14 cellular contexts compared by ENCODE assay signal in the genomic region with DNA sequence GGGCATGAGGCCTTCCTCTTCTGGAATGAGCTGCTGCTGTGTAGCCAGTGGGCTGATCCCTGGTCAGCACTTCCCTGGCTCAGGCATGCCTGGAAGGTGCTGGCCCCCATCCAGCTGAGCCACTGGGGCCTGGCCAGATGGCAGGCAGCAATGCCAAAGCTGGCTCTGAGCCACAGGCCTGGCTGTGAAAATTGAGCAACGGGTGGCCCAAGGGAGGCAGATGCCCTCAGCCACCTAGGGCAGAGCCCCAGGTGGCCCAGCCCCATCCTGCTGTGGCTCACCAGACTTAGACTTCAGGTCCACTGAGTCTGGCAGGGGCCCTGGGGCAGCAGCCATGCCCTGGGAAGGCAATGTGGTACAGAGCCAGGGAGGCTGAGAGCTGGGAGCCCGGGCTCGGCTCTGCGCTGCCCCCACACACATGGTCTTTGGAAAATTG. TPM values are rescaled to one million over a fixed set of nuclear protein-coding genes. Genes with fewer than 3 reads are reported as not detected.
DNase-seq lines count a peak whose midpoint lies in the region; ATAC-seq and TF ChIP-seq lines count a peak whose summit lies in the region.
"Had no signal": no experiment of that assay in that cellular context is flagged by ENCODE, and none has a peak within 500 bp of the region (broad histone marks: within the 10 kb centered on the region; RNA-seq: fewer than 3 reads in every experiment).

No MANE protein-coding gene starts in this region.

- DNase-seq in A172 (ENCODE audit: low spot score) (peak; percentile 54), HT-29 (ENCODE audit: low spot score) (peak; percentile 42), RPMI7951 (ENCODE audit: low read depth) (peak; percentile 11), left lobe of liver (ENCODE audit: low spot score) (peak; percentile 92), OCI-LY7 (ENCODE audit: low spot score) (no peak), activated gamma-delta T cell (lab: John Stamatoyannopoulos, UW) (no peak)
- DNase-seq: activated CD4-positive, alpha-beta T cell treated with anti-CD3 and anti-CD28 coated beads, Interleukin-2, amount 10 ng/mL, durations not matched to agents 7 days and 5 days; activated naive CD4-positive, alpha-beta T cell treated with Interleukin-2 at 50 U/mL for 16 hours; NCI-H1930; stimulated activated CD4-positive, alpha-beta T cell treated with anti-CD3 and anti-CD28 coated beads, Interleukin-12 subunit alpha, Interleukin-12 subunit beta, amount 100 ng/mL, for 4 hours had no signal

- no peak overlapping the region for H2AFZ ChIP-seq in OCI-LY7 (ENCODE audit: low read length)

- H3K9me2 ChIP-seq in OCI-LY7 (ENCODE audit: insufficient read depth, low read length): no peaks in the 10 kb centered on the region

- ATAC-seq in left lobe of liver: peak; percentile 91
- ATAC-seq in GM18868 (IDR thresholded peaks at IDR 0.05; ENCODE audit: unreplicated experiment): no peak
- no peak for ATAC-seq in HG02840 (IDR thresholded peaks at IDR 0.05; ENCODE audit: low FRiP score, unreplicated experiment)

- H3K9me3 ChIP-seq in OCI-LY7 (ENCODE audit: low read length): no peaks in the 10 kb centered on the region

- no peaks in the 10 kb centered on the region for H3K36me3 ChIP-seq in OCI-LY7 (ENCODE audit: insufficient read depth, low read length)

- no peaks in the 10 kb centered on the region for H3K79me2 ChIP-seq in OCI-LY7 (ENCODE audit: insufficient read depth, low read depth, low read length)

- H3K27ac ChIP-seq in OCI-LY7 (ENCODE audit: low read depth, low read length, poor library complexity, severe bottlenecking): no peak overlapping the region
- H3K27ac ChIP-seq: SK-N-MC had no signal

- POLR2A ChIA-PET in OCI-LY7 (lab: Charles Lee): no interaction called here

- no peak overlapping the region for H3K4me3 ChIP-seq in OCI-LY7 (ENCODE audit: low read depth, low read length, poor library complexity, severe bottlenecking)
- H3K4me3 ChIP-seq: SK-N-MC had no signal

- H4K20me1 ChIP-seq in OCI-LY7 (ENCODE audit: insufficient read depth, low read length): no peaks in the 10 kb centered on the region

- intact Hi-C loops in OCI-LY7 (cut with micrococcal nuclease; ENCODE audit: unreplicated experiment): no loop called here

- H3K4me1 ChIP-seq in OCI-LY7 (ENCODE audit: insufficient read depth, low read length, poor library complexity, severe bottlenecking): no peaks in the 10 kb centered on the region

- BruUV-seq in OCI-LY7 (replicated peaks; lab: Mats Ljungman, UMichigan): no TSS peak

- TF ChIP-seq CTCF in OCI-LY7 (conservative IDR thresholded peaks at IDR 0.05; ENCODE audit: low read length): no peak

- CTCF ChIA-PET in OCI-LY7 (lab: Charles Lee; ENCODE audit: unreplicated experiment): no interaction called here

- H3K4me2 ChIP-seq in OCI-LY7 (ENCODE audit: low read length): no peak overlapping the region

RNA-seq across cellular contexts. Expression of a gene that starts 8.5 kb away (rescaled TPM):
- total RNA-seq in A172 (2014; rRNA removed; shearing (Covaris generic)): 0.05 and 0.10 TPM in 2 replicates
- total RNA-seq in HT-29 (2014; rRNA removed; shearing (Covaris generic)): not detected in 2 replicates
- not detected in 2 replicates for total RNA-seq in RPMI7951 (2014; rRNA removed; shearing (Covaris generic))
- total RNA-seq in left lobe of liver (not detected), OCI-LY7 (2022) (not detected in 2 replicates)
- not detected in 2 replicates for total RNA-seq in OCI-LY7 (2014; rRNA removed; shearing (Covaris generic))
- total RNA-seq: activated CD4-positive, alpha-beta T cell treated with anti-CD3 and anti-CD28 coated beads, Interleukin-2, amount 10 ng/mL, durations not matched to agents 7 days and 5 days; dermis microvascular lymphatic vessel endothelial cell had no signal

Comparison
In these comparisons a context has a peak if more than half of its experiments do, and no peak if none do; other contexts are left out.
1. DNase-seq: peak in A172 (single experiment), HT-29 (single experiment), RPMI7951 (single experiment) and left lobe of liver (single experiment); none in OCI-LY7 (single experiment) and activated gamma-delta T cell (single experiment).